33 cellular contexts compared by ENCODE assay signal in genomic region chr4:118018381-118018780, GRCh38. TPM values are rescaled to one million over a fixed set of nuclear protein-coding genes. Genes with fewer than 3 reads are reported as not detected.
"Had no signal": no experiment of that assay in that cellular context is flagged by ENCODE, and none has a peak within 500 bp of the region (broad histone marks: within the 10 kb centered on the region; RNA-seq: fewer than 3 reads in every experiment).

No MANE protein-coding gene starts in this region.

- H3K4me3 ChIP-seq: colonic mucosa, esophagus muscularis mucosa, left ventricle myocardium inferior, lower lobe of right lung, prostate gland, right atrium auricular region, smooth muscle cell, suprapubic skin, vagina had no signal

- H3K4me1 ChIP-seq: colonic mucosa, esophagus muscularis mucosa, foreskin keratinocyte, left ventricle myocardium inferior, lower lobe of right lung, prostate gland, right atrium auricular region, suprapubic skin, vagina had no signal

- H3K9me3 ChIP-seq: colonic mucosa, esophagus muscularis mucosa, left ventricle myocardium inferior, lower lobe of right lung, prostate gland, right atrium auricular region, suprapubic skin, vagina had no signal

- H3K9me3 Mint-ChIP-seq: dendritic cell treated with granulocyte-macrophage colony-stimulating factor and Interleukin-4, amounts not matched to agents 40 ng/mL and 50 ng/mL, for 4 days; endodermal cell; mesothelial cell of epicardium; naive thymus-derived CD4-positive, alpha-beta T cell; nephron; stimulated activated naive CD8-positive, alpha-beta T cell treated with anti-CD3 and anti-CD28 coated beads, Interleukin-15, amount 100 ng/mL, for 72 hours had no signal

- H3K27me3 Mint-ChIP-seq: dendritic cell treated with granulocyte-macrophage colony-stimulating factor and Interleukin-4, amounts not matched to agents 40 ng/mL and 50 ng/mL, for 4 days; naive thymus-derived CD4-positive, alpha-beta T cell; stimulated activated naive CD8-positive, alpha-beta T cell treated with anti-CD3 and anti-CD28 coated beads, Interleukin-15, amount 100 ng/mL, for 72 hours had no signal

- H3K27me3 ChIP-seq: colonic mucosa, esophagus muscularis mucosa, foreskin keratinocyte, right atrium auricular region, suprapubic skin, vagina had no signal

- H3K36me3 ChIP-seq: colonic mucosa, esophagus muscularis mucosa, left ventricle myocardium inferior, lower lobe of right lung, prostate gland, right atrium auricular region, suprapubic skin, vagina had no signal

- DNase-seq: colonic mucosa; effector CD8-positive, alpha-beta T cell; endodermal cell; hypothalamus; immature natural killer cell; islet precursor cell; kidney glomerular epithelial cell; left colon; left ventricle myocardium inferior; lower lobe of right lung; naive thymus-derived CD4-positive, alpha-beta T cell; nucleus accumbens; stimulated activated CD4-positive, alpha-beta T cell treated with anti-CD3 and anti-CD28 coated beads, Interleukin-12 subunit alpha, Interleukin-12 subunit beta, amount 100 ng/mL, for 4 hours; stimulated activated CD4-positive, alpha-beta T cell treated with anti-CD3 and anti-CD28 coated beads, Interleukin-1b, Interleukin-23, amount 100 ng/mL, for 48 hours; stimulated activated CD4-positive, alpha-beta T cell treated with anti-CD3 and anti-CD28 coated beads, Interleukin-4, amount 100 ng/mL, for 1 hour; stimulated activated CD8-positive, alpha-beta memory T cell treated with anti-CD3 and anti-CD28 coated beads, Interleukin-4, amount 100 ng/mL, for 48 hours; stimulated activated naive CD4-positive, alpha-beta T cell; stimulated activated naive CD8-positive, alpha-beta T cell treated with anti-CD3 and anti-CD28 coated beads, Interleukin-15, amount 100 ng/mL, for 72 hours; trophoblast cell had no signal

- H3K27ac ChIP-seq: colonic mucosa, esophagus muscularis mucosa, foreskin keratinocyte, left ventricle myocardium inferior, lower lobe of right lung, prostate gland, right atrium auricular region, suprapubic skin, vagina had no signal

- H3K4me1 Mint-ChIP-seq: endodermal cell; immature natural killer cell; naive thymus-derived CD4-positive, alpha-beta T cell; nephron; stimulated activated naive CD8-positive, alpha-beta T cell treated with anti-CD3 and anti-CD28 coated beads, Interleukin-15, amount 100 ng/mL, for 72 hours had no signal

- H3K27ac Mint-ChIP-seq: dendritic cell treated with granulocyte-macrophage colony-stimulating factor and Interleukin-4, amounts not matched to agents 40 ng/mL and 50 ng/mL, for 4 days; endodermal cell; immature natural killer cell; mesothelial cell of epicardium; naive thymus-derived CD4-positive, alpha-beta T cell; nephron; stimulated activated naive CD8-positive, alpha-beta T cell treated with anti-CD3 and anti-CD28 coated beads, Interleukin-15, amount 100 ng/mL, for 72 hours had no signal

- H3K4me3 Mint-ChIP-seq: dendritic cell treated with granulocyte-macrophage colony-stimulating factor and Interleukin-4, amounts not matched to agents 40 ng/mL and 50 ng/mL, for 4 days; endodermal cell; immature natural killer cell; mesothelial cell of epicardium; naive thymus-derived CD4-positive, alpha-beta T cell; nephron; stimulated activated naive CD8-positive, alpha-beta T cell treated with anti-CD3 and anti-CD28 coated beads, Interleukin-15, amount 100 ng/mL, for 72 hours had no signal

- ATAC-seq: foreskin keratinocyte; left colon; lower lobe of right lung; naive thymus-derived CD4-positive, alpha-beta T cell; sciatic nerve; stimulated activated naive CD8-positive, alpha-beta T cell treated with anti-CD3 and anti-CD28 coated beads, Interleukin-15, amount 100 ng/mL, for 72 hours had no signal

- H3K36me3 Mint-ChIP-seq: immature natural killer cell; mesothelial cell of epicardium; naive thymus-derived CD4-positive, alpha-beta T cell had no signal

RNA-seq across cellular contexts. Expression of gene NDST3, which starts 15.9 kb away (rescaled TPM):
- total RNA-seq: colonic mucosa, epithelial cell of proximal tubule, fibroblast of lung, foreskin keratinocyte, left ventricle myocardium inferior, suprapubic skin, ureter had no signal
